ENCODE assay signal across 1 cellular context in the genomic region with DNA sequence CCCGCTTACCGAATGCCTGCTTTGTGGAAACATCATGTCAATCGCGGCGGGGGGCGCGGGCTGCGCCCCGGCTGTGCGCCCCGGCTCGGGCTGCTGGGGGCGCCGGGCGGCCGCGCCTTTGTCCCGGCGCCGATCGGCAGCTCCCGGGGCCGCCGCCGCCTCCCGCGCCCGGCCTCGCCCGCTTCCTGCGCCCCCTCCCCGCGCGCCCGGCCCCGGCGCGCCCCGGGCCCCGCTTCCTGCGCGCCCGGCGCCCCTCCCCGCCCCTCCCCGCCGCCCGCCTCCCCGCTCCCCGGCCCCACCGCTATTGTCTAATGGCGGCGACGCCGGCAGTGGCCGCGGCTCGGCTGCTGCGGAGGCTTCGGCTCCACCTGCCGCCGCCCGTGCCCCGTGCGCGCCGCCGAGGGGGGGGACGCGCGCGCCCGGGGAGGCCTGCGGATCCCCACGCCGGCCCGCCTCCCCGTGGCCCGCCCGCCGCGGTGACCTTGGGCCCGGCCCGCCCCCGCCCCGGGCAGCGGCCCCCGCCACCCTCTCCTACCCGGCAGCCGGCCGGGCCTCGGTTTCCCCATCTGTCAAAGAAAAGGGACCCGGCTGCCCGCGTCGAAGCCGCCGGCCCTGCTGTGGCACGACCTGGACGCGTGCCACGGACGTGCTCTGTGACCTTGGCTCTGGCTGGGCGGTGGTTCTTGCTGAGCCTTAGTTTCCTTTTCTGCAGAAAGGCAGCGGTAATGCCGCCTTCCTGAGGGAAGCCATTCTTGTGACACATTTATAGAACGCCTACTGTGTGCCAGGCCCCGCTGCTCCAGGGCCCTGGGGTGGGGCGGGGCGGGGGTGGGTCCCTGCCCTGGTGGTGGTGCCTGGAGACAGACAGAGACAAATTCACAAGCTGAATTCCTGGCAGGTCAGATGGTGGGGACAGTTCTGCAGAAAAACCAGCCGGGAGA.
TF ChIP-seq lines count a peak whose summit lies in the region.

A gene with protein sequence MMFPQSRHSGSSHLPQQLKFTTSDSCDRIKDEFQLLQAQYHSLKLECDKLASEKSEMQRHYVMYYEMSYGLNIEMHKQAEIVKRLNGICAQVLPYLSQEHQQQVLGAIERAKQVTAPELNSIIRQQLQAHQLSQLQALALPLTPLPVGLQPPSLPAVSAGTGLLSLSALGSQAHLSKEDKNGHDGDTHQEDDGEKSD (minus strand): TSS at position 331 of the 941 bp plus-strand sequence. CDS start 295 bp downstream, at position 36.

TF ChIP-seq in K562, 482 proteins besides CTCF, POLR2A, EP300 and RAD21 (continued from another document):
- TF ChIP-seq, protein P1, sequence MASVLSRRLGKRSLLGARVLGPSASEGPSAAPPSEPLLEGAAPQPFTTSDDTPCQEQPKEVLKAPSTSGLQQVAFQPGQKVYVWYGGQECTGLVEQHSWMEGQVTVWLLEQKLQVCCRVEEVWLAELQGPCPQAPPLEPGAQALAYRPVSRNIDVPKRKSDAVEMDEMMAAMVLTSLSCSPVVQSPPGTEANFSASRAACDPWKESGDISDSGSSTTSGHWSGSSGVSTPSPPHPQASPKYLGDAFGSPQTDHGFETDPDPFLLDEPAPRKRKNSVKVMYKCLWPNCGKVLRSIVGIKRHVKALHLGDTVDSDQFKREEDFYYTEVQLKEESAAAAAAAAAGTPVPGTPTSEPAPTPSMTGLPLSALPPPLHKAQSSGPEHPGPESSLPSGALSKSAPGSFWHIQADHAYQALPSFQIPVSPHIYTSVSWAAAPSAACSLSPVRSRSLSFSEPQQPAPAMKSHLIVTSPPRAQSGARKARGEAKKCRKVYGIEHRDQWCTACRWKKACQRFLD (CRISPR knock-in tag; IDR thresholded peaks at IDR 0.05): peak; percentile 51; the same call in 1 of the 2 replicates
- TF ChIP-seq CXXC5 (CRISPR knock-in tag; IDR thresholded peaks at IDR 0.05) (peak; percentile 65), MAZ (CRISPR knock-in tag; conservative IDR thresholded peaks at IDR 0.05 in 1 of 2, IDR thresholded peaks at IDR 0.05 in 1 of 2) (0 out of 4 replicates have a peak, but pooled peaks of 1 of the 2 experiments have one; percentile 17), ZNF766 (CRISPR knock-in tag; conservative IDR thresholded peaks at IDR 0.05) (peak; percentile 75; the same call in 1 of the 2 replicates)
